Comparison of ENCODE assay signal across 8 cellular contexts in the genomic region with DNA sequence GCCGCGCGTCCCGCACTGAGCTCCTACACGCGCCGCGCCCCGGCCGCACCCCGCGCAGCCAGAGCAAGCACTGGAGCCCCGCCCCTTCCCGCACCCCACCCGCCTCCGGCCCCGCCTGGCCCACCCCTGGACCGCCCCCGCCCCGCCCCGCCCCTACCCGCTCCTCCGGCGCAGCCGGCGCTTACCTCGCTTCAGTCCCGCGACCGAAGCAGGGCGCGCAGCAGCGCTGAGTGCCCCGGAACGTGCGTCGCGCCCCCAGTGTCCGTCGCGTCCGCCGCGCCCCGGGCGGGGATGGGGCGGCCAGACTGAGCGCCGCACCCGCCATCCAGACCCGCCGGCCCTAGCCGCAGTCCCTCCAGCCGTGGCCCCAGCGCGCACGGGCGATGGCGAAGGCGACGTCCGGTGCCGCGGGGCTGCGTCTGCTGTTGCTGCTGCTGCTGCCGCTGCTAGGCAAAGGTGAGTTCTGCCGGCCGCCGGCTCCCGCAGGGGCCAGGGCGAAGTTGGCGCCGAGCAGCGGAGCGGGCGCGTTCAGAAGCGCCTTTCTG. TPM values are rescaled to one million over a fixed set of nuclear protein-coding genes. Genes with fewer than 3 reads are reported as not detected.
DNase-seq lines count a peak whose midpoint lies in the region; ATAC-seq, FAIRE-seq and TF ChIP-seq lines count a peak whose summit lies in the region.

Gene RET (plus strand): TSS at position 194 of the 545 bp plus-strand sequence. CDS start 190 bp downstream, at position 384.

- DNase-seq in HFF-Myc (ENCODE audit: extremely low read depth, low read depth) (no peak), K562 (ENCODE audit: extremely low read depth in 1 of 4, low spot score in 3 of 4) (peak; percentile 40 to 94 (median 88)), kidney epithelial cell (ENCODE audit: low read depth) (no peak), stomach (peak; percentile 40), activated gamma-delta T cell (lab: John Stamatoyannopoulos, UW) (no peak), NK-92 (lab: John Stamatoyannopoulos, UW; ENCODE audit: unreplicated experiment) (no peak)

- no TSS peak for BruUV-seq in K562 (replicated peaks; lab: Mats Ljungman, UMichigan)

- intact Hi-C loops in K562 (cut with micrococcal nuclease) = loop anchor here (5.0 to 10.0 kb wide), 3 partner anchors 35 to 92 kb away; no protein-coding TSS in a partner anchor
- intact Hi-C loops in stomach (cut with DNase I; ENCODE audit: low total_unique reads) = no loop called here

- H4K20me1 ChIP-seq in BLaER1 = peaks cover 12% of the 10 kb centered on the region; the same call in 1 of the 2 replicates
- H4K20me1 ChIP-seq in K562 (replicated peaks; ENCODE audit: control insufficient read depth, insufficient read depth, low read length) = peaks cover 12% of the 10 kb centered on the region

- no peak within 1 kb of the TSS for H3K27ac ChIP-seq in BLaER1
- no peak within 1 kb of the TSS for H3K27ac ChIP-seq in K562 (ENCODE audit: extremely low read depth, low read depth, low read length)
- peak within 1 kb of the TSS in 1 of 5 donors; percentile 24 for H3K27ac ChIP-seq in stomach

- WGBS in K562 (ENCODE audit: insufficient coverage, low coverage, missing lambda C conversion rate) = 14% methylated on average over 28 of the region's 78 CpGs
- 0 to 3% (median 1%) methylated on average over 12 to 75 of the region's 78 CpGs; no CpG with 5 or more reads in 1 of the 5 donors for WGBS in stomach, 5 donors

- ATAC-seq in K562 (peak; percentile 72), GM21723 (IDR thresholded peaks at IDR 0.05; ENCODE audit: unreplicated experiment) (no peak)

- peaks cover 46% of the 10 kb centered on the region for H3K27me3 ChIP-seq in BLaER1
- H3K27me3 ChIP-seq in K562 (ENCODE audit: control insufficient read depth in 2 of 2, insufficient read depth in 2 of 2, low read length in 2 of 2) = peaks cover 0 to 47% of the 10 kb centered on the region in 2 experiments; a peak in 2 of 5 replicates
- H3K27me3 ChIP-seq in kidney epithelial cell (ENCODE audit: control insufficient read depth, insufficient read depth, low read length) = peaks cover 59% of the 10 kb centered on the region
- peaks cover 5 to 93% (median 40%) of the 10 kb centered on the region in 3 donors for H3K27me3 ChIP-seq in stomach

- no peaks in the 10 kb centered on the region for H3K9me1 ChIP-seq in K562 (ENCODE audit: control insufficient read depth, insufficient read depth, low read length)

- CTCF ChIA-PET in K562 (lab: Yijun Ruan, JAX; ENCODE audit: low intra/inter-chr PET ratio) = no interaction called here

- H3K9ac ChIP-seq in BLaER1 = no peak within 1 kb of the TSS
- H3K9ac ChIP-seq in K562 (ENCODE audit: insufficient read depth in 1 of 2, low read depth in 2 of 2, low read length in 2 of 2) = no peak within 1 kb of the TSS

- TF ChIP-seq RAD21 in K562 (CRISPR knock-in tag; conservative IDR thresholded peaks at IDR 0.05 in 1 of 2, IDR thresholded peaks at IDR 0.05 in 1 of 2) = no peak

- TF ChIP-seq POLR2A in K562 (conservative IDR thresholded peaks at IDR 0.05) = no peak
- no peak for TF ChIP-seq POLR2A in stomach (IDR thresholded peaks at IDR 0.05)

- no peaks in the 10 kb centered on the region for H3K36me3 ChIP-seq in BLaER1
- H3K36me3 ChIP-seq in K562 (ENCODE audit: control insufficient read depth, insufficient read depth, low read length) = no peaks in the 10 kb centered on the region
- H3K36me3 ChIP-seq in kidney epithelial cell (ENCODE audit: control insufficient read depth, insufficient read depth, low read length) = no peaks in the 10 kb centered on the region
- no peaks in the 10 kb centered on the region for H3K36me3 ChIP-seq in stomach

- H3K9me3 ChIP-seq in BLaER1 (no peaks in the 10 kb centered on the region), K562 (replicated peaks; ENCODE audit: control insufficient read depth, insufficient read depth, low read depth, low read length) (no peaks in the 10 kb centered on the region), stomach (no peaks in the 10 kb centered on the region)

- POLR2A ChIA-PET in K562 (lab: Yijun Ruan, JAX) = no interaction called here

- FAIRE-seq in K562 (lab: Jason Lieb, UNC) = no peak

- H3K4me1 ChIP-seq in BLaER1 = peaks cover 46% of the 10 kb centered on the region
- peaks cover 0 to 26% of the 10 kb centered on the region in 2 experiments; a peak in 2 of 5 replicates for H3K4me1 ChIP-seq in K562 (replicated peaks in 1 of 2; ENCODE audit: control insufficient read depth in 2 of 2, insufficient read depth in 2 of 2, low read length in 2 of 2)
- peaks cover 4 to 36% (median 30%) of the 10 kb centered on the region in 4 donors for H3K4me1 ChIP-seq in stomach

- in situ Hi-C loops in K562 (cut with MboI) = no loop called here

- H3K79me2 ChIP-seq in K562 (ENCODE audit: control insufficient read depth, insufficient read depth, low read length) = no peaks in the 10 kb centered on the region

- TF ChIP-seq EP300 in K562 (IDR thresholded peaks at IDR 0.05; ENCODE audit: low read length) = no peak
- no peak for TF ChIP-seq EP300 in stomach (IDR thresholded peaks at IDR 0.05)

- peak within 1 kb of the TSS; percentile 64 for H3K4me3 ChIP-seq in BLaER1
- H3K4me3 ChIP-seq in HFF-Myc (replicated peaks; ENCODE audit: low read depth, low read length) = peak within 1 kb of the TSS; percentile 20
- H3K4me3 ChIP-seq in K562 = no peak within 1 kb of the TSS
- H3K4me3 ChIP-seq in kidney epithelial cell (ENCODE audit: low read depth, low read length) = peak within 1 kb of the TSS; percentile 12
- H3K4me3 ChIP-seq in stomach = peak within 1 kb of the TSS; percentile 49 to 71 (median 52)

- no peak for TF ChIP-seq CTCF in HFF-Myc (IDR thresholded peaks at IDR 0.05; ENCODE audit: low read depth, low read length, missing control alignments)
- TF ChIP-seq CTCF in K562 (IDR thresholded peaks at IDR 0.05 in 2 of 3, conservative IDR thresholded peaks at IDR 0.05 in 1 of 3; ENCODE audit: insufficient read depth in 2 of 3, low read depth in 1 of 3, low read length in 3 of 3) = no peak
- TF ChIP-seq CTCF in kidney epithelial cell (IDR thresholded peaks at IDR 0.05; ENCODE audit: insufficient read depth, low read length, poor library complexity, severe bottlenecking) = no peak
- no peak for TF ChIP-seq CTCF in stomach (IDR thresholded peaks at IDR 0.05)

- no peak within 1 kb of the TSS for H2AFZ ChIP-seq in K562 (ENCODE audit: low read depth, low read length)

- peak within 1 kb of the TSS; percentile 94 for H3K4me2 ChIP-seq in BLaER1
- no peak within 1 kb of the TSS for H3K4me2 ChIP-seq in K562 (ENCODE audit: insufficient read depth, low read length)

TF ChIP-seq in K562, 482 proteins besides CTCF, POLR2A, EP300 and RAD21 (continues in another document):
- no peak for TF ChIP-seq MNT (conservative IDR thresholded peaks at IDR 0.05)
- no peak for TF ChIP-seq NCOR1 (IDR thresholded peaks at IDR 0.05)
- no peak for TF ChIP-seq PHF21A (IDR thresholded peaks at IDR 0.05; ENCODE audit: borderline replicate concordance, low read depth)
- no peak for TF ChIP-seq ZNF174 (CRISPR knock-in tag; IDR thresholded peaks at IDR 0.05)
- TF ChIP-seq SMAD2 (IDR thresholded peaks at IDR 0.05; ENCODE audit: low read depth, low read length) = no peak
- TF ChIP-seq MEF2A (IDR thresholded peaks at IDR 0.05; ENCODE audit: control insufficient read depth, low read depth, low read length) = no peak
- TF ChIP-seq CTBP1 (IDR thresholded peaks at IDR 0.05; ENCODE audit: borderline replicate concordance) = no peak
- no peak for TF ChIP-seq ASH1L (IDR thresholded peaks at IDR 0.05; ENCODE audit: borderline replicate concordance, low read depth, partially characterized antibody)
- TF ChIP-seq HDAC1 (IDR thresholded peaks at IDR 0.05) = no peak
- no peak for TF ChIP-seq U2AF2 (optimal IDR thresholded peaks at IDR 0.05; ENCODE audit: low read depth, low read length)
- no peak for TF ChIP-seq MTA3 (IDR thresholded peaks at IDR 0.05; ENCODE audit: borderline replicate concordance)

RNA-seq across cellular contexts. Expression of gene RET, which starts in this region (rescaled TPM):
- total RNA-seq in K562 (2011; cell fraction: chromatin; rRNA removed; ENCODE audit: low replicate concordance) = not detected in 2 replicates
- not detected in 2 replicates for total RNA-seq in K562 (2011; cell fraction: nucleolus; rRNA removed)
- total RNA-seq in K562 (2011; cell fraction: nucleoplasm; rRNA removed) = not detected in 2 replicates
- total RNA-seq in K562 (2014; rRNA removed) = 0.05 TPM in 1 of 2 replicates, not detected in the other
- total RNA-seq in K562 (2014; rRNA removed; fragmentation: Illumina TruSeq; extraction: Trizol) = not detected in 2 replicates
- not detected in 2 replicates for total RNA-seq in K562 (2015; rRNA removed; fragmentation: Illumina TruSeq; extraction: Trizol)
- total RNA-seq in K562 (2021) = 0.04 TPM in 1 of 2 replicates, not detected in the other
- polyA plus RNA-seq in K562 (2011; rRNA removed) = not detected in 2 replicates
- not detected in 2 replicates for polyA plus RNA-seq in K562 (2011; cell fraction: cytosol; rRNA removed)
- not detected in 2 replicates for polyA plus RNA-seq in K562 (2011; cell fraction: nucleus; rRNA removed)
- polyA plus RNA-seq in K562 (2012) = not detected in 2 replicates
- not detected in 2 replicates for polyA plus RNA-seq in K562 (2014; fragmentation: Illumina TruSeq; extraction: Trizol)
- not detected for polyA plus RNA-seq in K562 (2014; fragmentation: Nextera tagmentation; extraction: Ambion mirVana)
- polyA plus RNA-seq in K562 (2014; rRNA removed) = not detected in 2 replicates
- polyA minus RNA-seq in K562 (2011; rRNA and poly(A)+ RNA removed) = not detected in 2 replicates
- polyA minus RNA-seq in K562 (2011; cell fraction: cytosol; rRNA and poly(A)+ RNA removed) = not detected in 2 replicates
- polyA minus RNA-seq in K562 (2011; cell fraction: nucleus; rRNA and poly(A)+ RNA removed) = not detected in 2 replicates
- total RNA-seq in kidney epithelial cell = 0.27 and 3.7 TPM in 2 replicates
- total RNA-seq in stomach = 1 to 10 TPM in 3 of 5 donors, not detected in 2; 3.1 to 9.8 (median 3.2) TPM
- 1 to 10 TPM in 1 of 3 donors, under 1 TPM in 2; 0.31 to 1.9 (median 0.93) TPM for polyA plus RNA-seq in stomach

Comparison
In these comparisons a context has a peak if more than half of its experiments do, and no peak if none do; other contexts are left out.
1. Peak in DNase-seq and ATAC-seq in K562; RNA of the gene not detected or under 1 TPM.